ENCODE assay signal across 8 cellular contexts in the genomic region with DNA sequence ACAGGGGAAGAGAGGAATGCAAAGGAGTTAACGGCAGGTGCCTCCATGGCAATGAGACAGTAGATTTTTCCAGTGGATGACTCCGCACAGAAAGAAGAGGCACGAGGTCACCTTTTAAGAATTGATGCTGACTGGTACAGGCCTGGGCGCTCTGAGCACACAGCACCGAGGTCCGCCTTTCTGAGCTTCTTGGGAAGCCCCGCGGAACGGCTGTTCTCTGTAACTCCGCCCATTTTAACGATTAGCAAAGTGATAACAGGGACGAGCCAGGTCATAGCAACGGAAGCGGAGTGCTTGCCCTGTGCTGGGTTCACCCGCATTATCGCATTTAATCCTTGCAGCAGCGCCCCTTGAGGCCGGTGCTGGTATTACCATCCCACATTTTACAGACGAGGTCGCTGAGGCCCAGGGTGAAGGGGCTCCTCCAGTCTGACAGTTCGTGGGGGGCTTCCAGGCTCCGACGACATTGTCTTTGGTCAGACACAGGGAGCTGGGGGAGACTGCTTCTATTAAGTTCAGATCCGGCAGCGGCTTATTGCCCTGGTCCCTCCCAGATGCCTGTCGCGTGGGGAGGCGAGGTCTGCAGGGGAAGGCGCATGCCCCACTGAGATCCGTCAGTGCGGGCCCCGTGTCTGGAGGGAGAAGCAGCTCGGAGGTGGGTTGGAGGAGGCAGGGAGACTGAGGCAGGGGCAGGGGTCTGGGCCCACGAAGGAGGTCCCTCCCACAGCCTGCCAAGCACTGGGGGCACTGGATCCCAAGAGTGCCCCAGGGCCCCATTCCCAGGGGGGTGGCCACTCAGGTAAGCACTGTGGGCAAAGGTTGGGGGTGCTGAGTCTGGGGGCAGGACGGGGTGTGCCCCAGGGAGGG. TPM values are rescaled to one million over a fixed set of nuclear protein-coding genes. Genes with fewer than 3 reads are reported as not detected.
DNase-seq lines count a peak whose midpoint lies in the region; ATAC-seq and TF ChIP-seq lines count a peak whose summit lies in the region.

No MANE protein-coding gene starts in this region.

- H3K27me3 ChIP-seq in Peyer's patch (no peaks in the 10 kb centered on the region), neuron (ENCODE audit: insufficient read depth, low read length) (no peaks in the 10 kb centered on the region)

- peak; percentile 88 to 95 (median 90) for TF ChIP-seq CTCF in Peyer's patch (IDR thresholded peaks at IDR 0.05)

- H3K9me3 Mint-ChIP-seq in stimulated activated naive CD8-positive, alpha-beta T cell treated with anti-CD3 and anti-CD28 coated beads, Interleukin-15, amount 100 ng/mL, for 72 hours, result no peaks in the 10 kb centered on the region

- H3K4me3 ChIP-seq in Peyer's patch (peak overlapping the region in 1 of 4 donors; percentile 11), neuron (ENCODE audit: low read length) (peak overlapping the region; percentile 4)

- H3K27ac ChIP-seq in Peyer's patch, result no peak overlapping the region

- no peak for TF ChIP-seq POLR2A in Peyer's patch (IDR thresholded peaks at IDR 0.05)

- H3K4me1 ChIP-seq in Peyer's patch (peaks cover 0 to 13% (median 4%) of the 10 kb centered on the region in 4 donors), neuron (ENCODE audit: insufficient read depth, low read length) (peaks cover 20% of the 10 kb centered on the region)

- DNase-seq in EL (peak; percentile 62), HT-29 (ENCODE audit: low spot score) (peak; percentile 74), Peyer's patch (peak; percentile 77 to 91 (median 83)), fibroblast of the conjunctiva (ENCODE audit: low read depth) (peak; percentile 14)
- DNase-seq in activated T-cell treated with anti-CD3 and anti-CD28 coated beads, Interleukin-2, amount 50 U/mL, for 48 hours, result peak; percentile 92 to 94
- DNase-seq in stimulated activated naive CD8-positive, alpha-beta T cell treated with anti-CD3 and anti-CD28 coated beads, Interleukin-15, amount 100 ng/mL, for 72 hours, result peak; percentile 76 to 81

- H3K4me1 Mint-ChIP-seq in stimulated activated naive CD8-positive, alpha-beta T cell treated with anti-CD3 and anti-CD28 coated beads, Interleukin-15, amount 100 ng/mL, for 72 hours, result peaks cover 39% of the 10 kb centered on the region

- H3K9me3 ChIP-seq in Peyer's patch (no peaks in the 10 kb centered on the region), neuron (ENCODE audit: low read length) (no peaks in the 10 kb centered on the region)

- H2AFZ ChIP-seq in neuron (ENCODE audit: low read depth, low read length), result peak overlapping the region; percentile 51

- H3K4me3 Mint-ChIP-seq in stimulated activated naive CD8-positive, alpha-beta T cell treated with anti-CD3 and anti-CD28 coated beads, Interleukin-15, amount 100 ng/mL, for 72 hours, result peak overlapping the region; percentile 21 to 44

- peaks cover 17% of the 10 kb centered on the region for H3K27me3 Mint-ChIP-seq in stimulated activated naive CD8-positive, alpha-beta T cell treated with anti-CD3 and anti-CD28 coated beads, Interleukin-15, amount 100 ng/mL, for 72 hours

- ATAC-seq in stimulated activated naive CD8-positive, alpha-beta T cell treated with anti-CD3 and anti-CD28 coated beads, Interleukin-15, amount 100 ng/mL, for 72 hours, result peak; percentile 62
- no peak for ATAC-seq in HG02852 (IDR thresholded peaks at IDR 0.05; ENCODE audit: unreplicated experiment)

- H3K27ac Mint-ChIP-seq in stimulated activated naive CD8-positive, alpha-beta T cell treated with anti-CD3 and anti-CD28 coated beads, Interleukin-15, amount 100 ng/mL, for 72 hours, result no peak overlapping the region

- H3K36me3 ChIP-seq in Peyer's patch (no peaks in the 10 kb centered on the region), neuron (ENCODE audit: insufficient read depth, low read length) (no peaks in the 10 kb centered on the region)

RNA-seq across cellular contexts. Expression of a gene that starts 22.3 kb away (rescaled TPM):
- under 0.01 TPM in 1 of 2 replicates, not detected in the other for total RNA-seq in HT-29 (2014; rRNA removed; shearing (Covaris generic))
- total RNA-seq in Peyer's patch, result 10 to 100 TPM; 24.8 to 61.7 (median 36.1) TPM

Comparison
In these comparisons a context has a peak if more than half of its experiments do, and no peak if none do; other contexts are left out.
1. DNase-seq: peak in every context shown above with its lines; median percentile 93 in activated T-cell treated with anti-CD3 and anti-CD28 coated beads, Interleukin-2, amount 50 U/mL, for 48 hours; 83 in Peyer's patch; 78 in stimulated activated naive CD8-positive, alpha-beta T cell treated with anti-CD3 and anti-CD28 coated beads, Interleukin-15, amount 100 ng/mL, for 72 hours; 74 in HT-29; 62 in EL; 14 in fibroblast of the conjunctiva.
2. RNA of a gene that starts 22.3 kb away (total RNA-seq): 24.8 to 61.7 TPM in Peyer's patch; under 0.01 TPM in HT-29; every median in the first group is over 10 times any median in the second.